In the genomic region with DNA sequence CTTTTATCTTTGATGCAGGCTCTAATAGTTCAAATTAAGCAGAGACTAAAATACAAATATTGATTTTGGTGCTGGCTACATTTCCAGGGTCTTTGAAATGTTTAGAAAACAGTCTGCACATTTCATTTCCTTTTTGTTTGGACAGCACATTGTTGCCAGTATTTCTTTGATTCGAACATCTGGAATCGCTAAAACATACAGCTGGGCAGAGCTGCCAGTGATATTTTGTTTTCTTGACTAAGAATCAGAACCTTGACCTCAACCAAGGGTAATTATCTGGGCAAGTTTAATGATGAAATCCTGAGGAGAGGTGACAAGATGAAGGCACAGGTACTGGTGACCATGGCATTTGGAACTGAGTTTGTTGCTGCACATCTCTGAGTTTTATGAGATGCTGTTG, we compare ENCODE assay signal across 27 cellular contexts.
A peak's percentile ranks its signal among the peaks of the same experiment; 100 is the strongest.
DNase-seq lines count a peak whose midpoint lies in the region; ATAC-seq, FAIRE-seq and TF ChIP-seq lines count a peak whose summit lies in the region.
"Had no signal": no experiment of that assay in that cellular context is flagged by ENCODE, and none has a peak within 500 bp of the region (broad histone marks: within the 10 kb centered on the region; RNA-seq: fewer than 3 reads in every experiment).

No MANE protein-coding gene starts in this region.

- dilution Hi-C loops in endothelial cell of umbilical vein (cut with MboI; ENCODE audit: extremely low pct_ligation_motif_present, low sequenced_read_pairs), result no loop called here

- no peak for FAIRE-seq in endothelial cell of umbilical vein (lab: Jason Lieb, UNC)
- FAIRE-seq: HTR-8/SVneo had no signal

- H3K27ac Mint-ChIP-seq in osteocyte (ENCODE audit: unreplicated experiment), result peak overlapping the region; percentile 28
- H3K27ac Mint-ChIP-seq: B cell; CD8-positive, alpha-beta T cell; H9 had no signal

- peaks cover 9% of the 10 kb centered on the region for H3K4me1 Mint-ChIP-seq in osteocyte (ENCODE audit: unreplicated experiment)
- H3K4me1 Mint-ChIP-seq: B cell, H9 had no signal

- no peak overlapping the region for H3K4me2 ChIP-seq in endothelial cell of umbilical vein (ENCODE audit: insufficient read depth, low read length)

- POLR2A ChIA-PET in endothelial cell of umbilical vein (lab: Charles Lee), result no interaction called here

- no peaks in the 10 kb centered on the region for H4K20me1 ChIP-seq in endothelial cell of umbilical vein (replicated peaks; ENCODE audit: control insufficient read depth, extremely low read depth, insufficient read depth, low read length)

- H3K9me3 Mint-ChIP-seq in osteocyte (ENCODE audit: unreplicated experiment), result no peaks in the 10 kb centered on the region
- H3K9me3 Mint-ChIP-seq: CD8-positive, alpha-beta T cell; H9 had no signal

- H3K4me1 ChIP-seq in endothelial cell of umbilical vein (ENCODE audit: control insufficient read depth, extremely low read depth, insufficient read depth, low read length), result peaks cover 19% of the 10 kb centered on the region

- H3K36me3 ChIP-seq in endothelial cell of umbilical vein (ENCODE audit: control insufficient read depth in 2 of 2, extremely low read depth in 1 of 2, insufficient read depth in 2 of 2, low read length in 2 of 2), result no peaks in the 10 kb centered on the region
- H3K36me3 ChIP-seq: MG63 had no signal

- peak; percentile 47 for DNase-seq in DMS79 treated with DMSO at 0.1 percent for 48 hours (lab: John Stamatoyannopoulos, UW)
- no peak for DNase-seq in DMS79 (lab: John Stamatoyannopoulos, UW)
- peak; percentile 51 for DNase-seq in NCI-H748 treated with DMSO at 0.1 percent for 48 hours (lab: John Stamatoyannopoulos, UW)
- no peak for DNase-seq in endothelial cell of umbilical vein (ENCODE audit: low read depth, low spot score)
- DNase-seq in osteocyte (ENCODE audit: extremely low spot score, unreplicated experiment), result no peak
- DNase-seq in NCI-H128 (lab: John Stamatoyannopoulos, UW; ENCODE audit: unreplicated experiment), result no peak
- DNase-seq: CD8-positive, alpha-beta T cell; DMS 273 treated with DMSO at 0.1 percent for 48 hours; DND-41; H9; KG1; MG63; NCI-H1105 treated with DMSO at 0.1 percent for 48 hours; NCI-H1694 treated with DMSO at 0.1 percent for 48 hours; NCI-H2081 treated with DMSO at 0.1 percent for 48 hours; NCI-H2171; NCI-H345; NCI-H524; SHP77 had no signal

- no peaks in the 10 kb centered on the region for H3K79me2 ChIP-seq in endothelial cell of umbilical vein (ENCODE audit: control insufficient read depth, insufficient read depth, low read length)

- ATAC-seq in HG03135 (IDR thresholded peaks at IDR 0.05; ENCODE audit: unreplicated experiment), result no peak
- no peak for ATAC-seq in GM18867 (IDR thresholded peaks at IDR 0.05; ENCODE audit: unreplicated experiment)
- ATAC-seq: CD8-positive, alpha-beta T cell; Panc1 had no signal

- H3K27me3 ChIP-seq in endothelial cell of umbilical vein (ENCODE audit: control insufficient read depth in 2 of 2, insufficient read depth in 2 of 2, low read length in 2 of 2), result no peaks in the 10 kb centered on the region
- H3K27me3 ChIP-seq: MG63 had no signal

- H3K4me3 ChIP-seq in endothelial cell of umbilical vein (replicated peaks in 1 of 3; ENCODE audit: insufficient read depth in 1 of 3, low read depth in 1 of 3, low read length in 3 of 3), result no peak overlapping the region
- H3K4me3 ChIP-seq: MG63 had no signal

- H3K9me1 ChIP-seq in endothelial cell of umbilical vein (replicated peaks; ENCODE audit: control insufficient read depth, extremely low read depth, insufficient read depth, low read length), result no peaks in the 10 kb centered on the region

- CTCF ChIA-PET in endothelial cell of umbilical vein (lab: Charles Lee), result no interaction called here

- intact Hi-C loops in endothelial cell of umbilical vein (cut with micrococcal nuclease), result loop anchor here (5.0 kb wide), 1 partner anchor 68 kb away; no protein-coding TSS in a partner anchor

- no TSS peak for BruUV-seq in endothelial cell of umbilical vein (replicated peaks; lab: Mats Ljungman, UMichigan)

- H3K27ac ChIP-seq in endothelial cell of umbilical vein (ENCODE audit: insufficient read depth, low read depth, low read length), result no peak overlapping the region
- H3K27ac ChIP-seq: 22Rv1, C4-2B, RWPE1 had no signal

- H3K36me3 Mint-ChIP-seq in osteocyte (ENCODE audit: unreplicated experiment), result no peaks in the 10 kb centered on the region
- H3K36me3 Mint-ChIP-seq: CD8-positive, alpha-beta T cell had no signal

- no peak overlapping the region for H3K9ac ChIP-seq in endothelial cell of umbilical vein (replicated peaks; ENCODE audit: extremely low read depth, insufficient read depth, low read length)

- H3K27me3 Mint-ChIP-seq in osteocyte (ENCODE audit: unreplicated experiment), result no peaks in the 10 kb centered on the region
- H3K27me3 Mint-ChIP-seq: B cell had no signal

- H2AFZ ChIP-seq in endothelial cell of umbilical vein (ENCODE audit: low read depth, low read length), result peak overlapping the region; percentile 26

- H3K4me3 Mint-ChIP-seq in osteocyte (ENCODE audit: unreplicated experiment), result no peak overlapping the region
- H3K4me3 Mint-ChIP-seq: B cell; CD8-positive, alpha-beta T cell; H9 had no signal

- no peak for TF ChIP-seq POLR2A in endothelial cell of umbilical vein (IDR thresholded peaks at IDR 0.05; ENCODE audit: low read depth, low read length)

- H3K9me3 ChIP-seq in endothelial cell of umbilical vein (replicated peaks; ENCODE audit: control insufficient read depth, insufficient read depth, low read length), result no peaks in the 10 kb centered on the region
- H3K9me3 ChIP-seq: MG63 had no signal

- no peak for TF ChIP-seq CTCF in endothelial cell of umbilical vein (IDR thresholded peaks at IDR 0.05; ENCODE audit: extremely low read depth in 1 of 2, insufficient read depth in 1 of 2, low read depth in 1 of 2, low read length in 2 of 2)
- TF ChIP-seq CTCF in osteocyte (IDR thresholded peaks at IDR 0.05), result no peak

TF ChIP-seq in endothelial cell of umbilical vein, 7 proteins besides CTCF, POLR2A, EP300 and RAD21:
- TF ChIP-seq POLR2AphosphoS5 (IDR thresholded peaks at IDR 0.05; ENCODE audit: insufficient read depth, low read depth, low read length) (no peak), GATA2 (IDR thresholded peaks at IDR 0.05; ENCODE audit: insufficient read depth, insufficient read length, low read depth, low read length) (no peak), FOS (IDR thresholded peaks at IDR 0.05; ENCODE audit: borderline replicate concordance, insufficient read depth, low read length) (no peak), MYC (IDR thresholded peaks at IDR 0.05; ENCODE audit: low read depth, low read length) (no peak), JUN (IDR thresholded peaks at IDR 0.05; ENCODE audit: borderline replicate concordance, insufficient read depth, insufficient read length, low read depth) (no peak), EZH2 (IDR thresholded peaks at IDR 0.05; ENCODE audit: borderline replicate concordance, low read depth, low read length, severe bottlenecking) (no peak)
- TF ChIP-seq, protein P1, sequence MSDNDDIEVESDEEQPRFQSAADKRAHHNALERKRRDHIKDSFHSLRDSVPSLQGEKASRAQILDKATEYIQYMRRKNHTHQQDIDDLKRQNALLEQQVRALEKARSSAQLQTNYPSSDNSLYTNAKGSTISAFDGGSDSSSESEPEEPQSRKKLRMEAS (IDR thresholded peaks at IDR 0.05; ENCODE audit: insufficient read depth, insufficient read length), result no peak

Comparison
In these comparisons a context has a peak if more than half of its experiments do, and no peak if none do; other contexts are left out.
1. DNase-seq: peak in DMS79 treated with DMSO at 0.1 percent for 48 hours (single experiment) and NCI-H748 treated with DMSO at 0.1 percent for 48 hours (single experiment); none in DMS79 (single experiment), endothelial cell of umbilical vein (single experiment), osteocyte (single experiment) and NCI-H128 (single experiment).